In genomic region chr1:224783006-224783651, GRCh38 we compare ENCODE assay signal across 10 cellular contexts.
DNase-seq lines count a peak whose midpoint lies in the region; ATAC-seq and TF ChIP-seq lines count a peak whose summit lies in the region.
"Had no signal": no experiment of that assay in that cellular context is flagged by ENCODE, and none has a peak within 500 bp of the region (broad histone marks: within the 10 kb centered on the region; RNA-seq: fewer than 3 reads in every experiment).

No MANE protein-coding gene starts in this region.

- no peak overlapping the region for H3K4me3 ChIP-seq in GM12864 (ENCODE audit: low read depth, low read length)
- H3K4me3 ChIP-seq: adrenal gland had no signal

- peak; percentile 52 for ATAC-seq in GM19468 (IDR thresholded peaks at IDR 0.05; ENCODE audit: extremely low read depth, unreplicated experiment)
- peak; percentile 58 for ATAC-seq in HG03342 (IDR thresholded peaks at IDR 0.05; ENCODE audit: unreplicated experiment)

- no peak for TF ChIP-seq CTCF in GM12864 (IDR thresholded peaks at IDR 0.05; ENCODE audit: low read depth, low read length, missing control alignments)

- DNase-seq in GM12864 (ENCODE audit: low read depth) = peak; percentile 24
- peak; percentile 37 for DNase-seq in OCI-M1 (lab: John Stamatoyannopoulos, UW)
- no peak for DNase-seq in hippocampal formation (lab: John Stamatoyannopoulos, UW)
- DNase-seq in stimulated activated CD4-positive, alpha-beta T cell treated with anti-CD3 and anti-CD28 coated beads, Interleukin-15, amount 100 ng/mL, for 24 hours = no peak
- no peak for DNase-seq in anterior cingulate cortex (lab: John Stamatoyannopoulos, UW)
- DNase-seq in retina = no peak
- DNase-seq: adrenal gland, IMR-90 had no signal

Comparison
In these comparisons a context has a peak if more than half of its experiments do, and no peak if none do; other contexts are left out.
1. DNase-seq: peak in GM12864 (single experiment) and OCI-M1 (single experiment); none in hippocampal formation (0 of 2), stimulated activated CD4-positive, alpha-beta T cell treated with anti-CD3 and anti-CD28 coated beads, Interleukin-15, amount 100 ng/mL, for 24 hours (single experiment), anterior cingulate cortex (0 of 58) and retina (single experiment).